ENCODE assay signal across 29 cellular contexts in genomic region chr9:13575558-13575957, GRCh38.
DNase-seq lines count a peak whose midpoint lies in the region; ATAC-seq, FAIRE-seq and TF ChIP-seq lines count a peak whose summit lies in the region.
"Had no signal": no experiment of that assay in that cellular context is flagged by ENCODE, and none has a peak within 500 bp of the region (broad histone marks: within the 10 kb centered on the region; RNA-seq: fewer than 3 reads in every experiment).

No MANE protein-coding gene starts in this region.

- POLR2A ChIA-PET in A673 (lab: Charles Lee; ENCODE audit: low non-redundant PET), result no interaction called here
- POLR2A ChIA-PET in activated CD8-positive, alpha-beta T cell treated with anti-CD3 and anti-CD28 coated beads for 36 hours (lab: Charles Lee), result no interaction called here

- H3K4me1 ChIP-seq in A673 (ENCODE audit: insufficient read depth, low read length, poor library complexity, severe bottlenecking), result no peaks in the 10 kb centered on the region
- peaks cover 1% of the 10 kb centered on the region for H3K4me1 ChIP-seq in astrocyte (ENCODE audit: insufficient read depth, low read length)
- H3K4me1 ChIP-seq in mesodermal cell (ENCODE audit: control insufficient read depth, insufficient read depth, low read length, poor library complexity, severe bottlenecking), result peaks cover 7% of the 10 kb centered on the region
- H3K4me1 ChIP-seq: Peyer's patch, SJSA1, upper lobe of left lung had no signal

- H3K27ac ChIP-seq in A673 (ENCODE audit: low read depth, low read length, poor library complexity, severe bottlenecking) (no peak overlapping the region), astrocyte (ENCODE audit: low read depth, low read length) (no peak overlapping the region), mesodermal cell (ENCODE audit: low read depth, low read length, severe bottlenecking) (peak overlapping the region; percentile 19)
- H3K27ac ChIP-seq: esophagus muscularis mucosa, gastroesophageal sphincter, ovary, Peyer's patch, SJSA1 had no signal

- no peaks in the 10 kb centered on the region for H3K27me3 ChIP-seq in A673 (replicated peaks; ENCODE audit: insufficient read depth, low read depth, low read length, poor library complexity)
- H3K27me3 ChIP-seq in astrocyte (ENCODE audit: insufficient read depth, low read length), result no peaks in the 10 kb centered on the region
- H3K27me3 ChIP-seq: esophagus muscularis mucosa, gastroesophageal sphincter, ovary, Peyer's patch, SJSA1, upper lobe of left lung had no signal

- CTCF ChIA-PET in A673 (lab: Charles Lee), result no interaction called here
- CTCF ChIA-PET in activated CD8-positive, alpha-beta T cell treated with anti-CD3 and anti-CD28 coated beads for 36 hours (lab: Charles Lee), result no interaction called here

- H2AFZ ChIP-seq in astrocyte (ENCODE audit: low read depth, low read length), result no peak overlapping the region

- H4K20me1 ChIP-seq in astrocyte (ENCODE audit: insufficient read depth, low read length), result no peaks in the 10 kb centered on the region

- TF ChIP-seq CTCF in A673 (conservative IDR thresholded peaks at IDR 0.05; ENCODE audit: low read depth, low read length) (no peak), astrocyte (IDR thresholded peaks at IDR 0.05; ENCODE audit: insufficient read depth, low read depth, low read length) (no peak), fibroblast of the aortic adventitia (IDR thresholded peaks at IDR 0.05; ENCODE audit: insufficient read depth, low read length) (no peak), type B pancreatic cell (conservative IDR thresholded peaks at IDR 0.05) (no peak)
- TF ChIP-seq CTCF in activated CD8-positive, alpha-beta T cell treated with anti-CD3 and anti-CD28 coated beads for 36 hours (IDR thresholded peaks at IDR 0.05), result no peak

- H3K9ac ChIP-seq in astrocyte (ENCODE audit: low read length), result no peak overlapping the region

- H3K9me3 ChIP-seq in A673 (ENCODE audit: low read depth, low read length, poor library complexity, severe bottlenecking) (no peaks in the 10 kb centered on the region), astrocyte (ENCODE audit: insufficient read depth, low read depth, low read length) (no peaks in the 10 kb centered on the region), mesodermal cell (ENCODE audit: control insufficient read depth, low read length) (no peaks in the 10 kb centered on the region)
- H3K9me3 ChIP-seq: esophagus muscularis mucosa, gastroesophageal sphincter, ovary, Peyer's patch, SJSA1, upper lobe of left lung had no signal

- WGBS in mesodermal cell (ENCODE audit: insufficient coverage in 2 of 2), 2 experiments, result 100% methylated on average over 1 of the region's 1 CpG; no CpG with 5 or more reads in 1 of the 2 experiments

- DNase-seq in A673 (ENCODE audit: low spot score), result peak; percentile 5
- DNase-seq in astrocyte (ENCODE audit: low read depth), result peak; percentile 21
- peak; percentile 89 for DNase-seq in fibroblast of the aortic adventitia (ENCODE audit: low read depth)
- DNase-seq in NCI-H1092 (lab: John Stamatoyannopoulos, UW), result no peak
- DNase-seq in NCI-H2107 (lab: John Stamatoyannopoulos, UW), result no peak
- DNase-seq in type B pancreatic cell (ENCODE audit: extremely low spot score, unreplicated experiment), result no peak
- no peak for DNase-seq in activated CD8-positive, alpha-beta T cell treated with anti-CD3 and anti-CD28 coated beads for 36 hours
- DNase-seq: activated CD4-positive, alpha-beta memory T cell treated with anti-CD3 and anti-CD28 coated beads for 36 hours; activated naive CD8-positive, alpha-beta T cell treated with anti-CD3 and anti-CD28 coated beads for 36 hours; COR-L47; DMS79; effector memory CD4-positive, alpha-beta T cell; H7; mesenchymal stem cell; naive B cell; NCI-H1694 treated with DMSO at 0.1 percent for 48 hours; NCI-H69; ovary; Peyer's patch; stimulated activated CD8-positive, alpha-beta memory T cell treated with anti-CD3 and anti-CD28 coated beads, Interleukin-4, amount 100 ng/mL, for 48 hours; T-cell; upper lobe of left lung had no signal

- no peak for ATAC-seq in activated CD8-positive, alpha-beta T cell treated with anti-CD3 and anti-CD28 coated beads for 36 hours
- ATAC-seq: activated CD4-positive, CD25-positive, alpha-beta regulatory T cell treated with anti-CD3 and anti-CD28 coated beads, Interleukin-2, amount 50 U/mL, for 24 hours; gastroesophageal sphincter; sciatic nerve; T-cell had no signal

- H3K9me3 Mint-ChIP-seq in astrocyte (ENCODE audit: unreplicated experiment), result no peaks in the 10 kb centered on the region
- H3K9me3 Mint-ChIP-seq in type B pancreatic cell, result peaks cover 4% of the 10 kb centered on the region
- peaks cover 6% of the 10 kb centered on the region for H3K9me3 Mint-ChIP-seq in activated CD8-positive, alpha-beta T cell treated with anti-CD3 and anti-CD28 coated beads for 36 hours
- H3K9me3 Mint-ChIP-seq: activated naive CD8-positive, alpha-beta T cell treated with anti-CD3 and anti-CD28 coated beads for 36 hours had no signal

- no peaks in the 10 kb centered on the region for H3K36me3 Mint-ChIP-seq in astrocyte (ENCODE audit: low read depth, unreplicated experiment)
- H3K36me3 Mint-ChIP-seq in type B pancreatic cell, result no peaks in the 10 kb centered on the region
- H3K36me3 Mint-ChIP-seq in activated CD8-positive, alpha-beta T cell treated with anti-CD3 and anti-CD28 coated beads for 36 hours (ENCODE audit: low read depth), result no peaks in the 10 kb centered on the region
- H3K36me3 Mint-ChIP-seq: activated CD4-positive, alpha-beta memory T cell treated with anti-CD3 and anti-CD28 coated beads for 36 hours; activated naive CD8-positive, alpha-beta T cell treated with anti-CD3 and anti-CD28 coated beads for 36 hours; naive B cell; T-cell had no signal

- BruUV-seq in A673 (replicated peaks; lab: Mats Ljungman, UMichigan), result no TSS peak

- no peaks in the 10 kb centered on the region for H3K36me3 ChIP-seq in A673 (ENCODE audit: insufficient read depth, low read length, poor library complexity, severe bottlenecking)
- H3K36me3 ChIP-seq in astrocyte (ENCODE audit: insufficient read depth, low read length), result no peaks in the 10 kb centered on the region
- H3K36me3 ChIP-seq in mesodermal cell (ENCODE audit: control insufficient read depth, insufficient read depth, low read length), result no peaks in the 10 kb centered on the region
- H3K36me3 ChIP-seq: esophagus muscularis mucosa, gastroesophageal sphincter, ovary, Peyer's patch, SJSA1, upper lobe of left lung had no signal

- H3K4me3 ChIP-seq in A673 (ENCODE audit: low read depth, low read length, poor library complexity, severe bottlenecking) (no peak overlapping the region), astrocyte (ENCODE audit: insufficient read depth, low read depth, low read length) (no peak overlapping the region), fibroblast of the aortic adventitia (ENCODE audit: low read depth, low read length) (no peak overlapping the region), mesodermal cell (ENCODE audit: extremely low read depth, insufficient read depth, low read length, poor library complexity, severe bottlenecking) (no peak overlapping the region)
- H3K4me3 ChIP-seq: esophagus muscularis mucosa, gastroesophageal sphincter, ovary, Peyer's patch, SJSA1, upper lobe of left lung had no signal

- no peaks in the 10 kb centered on the region for H3K79me2 ChIP-seq in astrocyte (ENCODE audit: insufficient read depth, low read length)

- peaks cover 2% of the 10 kb centered on the region for H3K4me1 Mint-ChIP-seq in astrocyte (ENCODE audit: low read depth, unreplicated experiment)
- H3K4me1 Mint-ChIP-seq in type B pancreatic cell (ENCODE audit: unreplicated experiment), result peaks cover 10% of the 10 kb centered on the region
- H3K4me1 Mint-ChIP-seq in activated CD8-positive, alpha-beta T cell treated with anti-CD3 and anti-CD28 coated beads for 36 hours (ENCODE audit: low read depth), result no peaks in the 10 kb centered on the region
- H3K4me1 Mint-ChIP-seq: activated naive CD8-positive, alpha-beta T cell treated with anti-CD3 and anti-CD28 coated beads for 36 hours; naive B cell; T-cell had no signal

- no peak for FAIRE-seq in astrocyte (lab: Jason Lieb, UNC)
- FAIRE-seq: TTC549 had no signal

- intact Hi-C loops in A673 (cut with micrococcal nuclease; ENCODE audit: unreplicated experiment), result no loop called here
- intact Hi-C loops in activated CD8-positive, alpha-beta T cell treated with anti-CD3 and anti-CD28 coated beads for 36 hours (cut with micrococcal nuclease), result no loop called here

- no peak overlapping the region for H3K4me2 ChIP-seq in astrocyte (ENCODE audit: low read length)

- no peak overlapping the region for H3K4me3 Mint-ChIP-seq in astrocyte (ENCODE audit: unreplicated experiment)
- H3K4me3 Mint-ChIP-seq in type B pancreatic cell, result no peak overlapping the region
- no peak overlapping the region for H3K4me3 Mint-ChIP-seq in activated CD8-positive, alpha-beta T cell treated with anti-CD3 and anti-CD28 coated beads for 36 hours
- H3K4me3 Mint-ChIP-seq: activated CD4-positive, alpha-beta memory T cell treated with anti-CD3 and anti-CD28 coated beads for 36 hours; activated naive CD8-positive, alpha-beta T cell treated with anti-CD3 and anti-CD28 coated beads for 36 hours; naive B cell; T-cell had no signal

- H3K27me3 Mint-ChIP-seq in astrocyte (ENCODE audit: low read depth, unreplicated experiment) (no peaks in the 10 kb centered on the region), type B pancreatic cell (no peaks in the 10 kb centered on the region)
- H3K27me3 Mint-ChIP-seq in activated CD8-positive, alpha-beta T cell treated with anti-CD3 and anti-CD28 coated beads for 36 hours, result no peaks in the 10 kb centered on the region
- H3K27me3 Mint-ChIP-seq: activated CD4-positive, alpha-beta memory T cell treated with anti-CD3 and anti-CD28 coated beads for 36 hours; activated naive CD8-positive, alpha-beta T cell treated with anti-CD3 and anti-CD28 coated beads for 36 hours; naive B cell; T-cell had no signal

- H3K27ac Mint-ChIP-seq in astrocyte (ENCODE audit: unreplicated experiment) (no peak overlapping the region), type B pancreatic cell (no peak overlapping the region)
- no peak overlapping the region for H3K27ac Mint-ChIP-seq in activated CD8-positive, alpha-beta T cell treated with anti-CD3 and anti-CD28 coated beads for 36 hours
- H3K27ac Mint-ChIP-seq: activated CD4-positive, alpha-beta memory T cell treated with anti-CD3 and anti-CD28 coated beads for 36 hours; activated naive CD8-positive, alpha-beta T cell treated with anti-CD3 and anti-CD28 coated beads for 36 hours; naive B cell; T-cell had no signal

Comparison
In these comparisons a context has a peak if more than half of its experiments do, and no peak if none do; other contexts are left out.
1. DNase-seq: peak in A673 (single experiment), astrocyte (single experiment) and fibroblast of the aortic adventitia (single experiment); none in NCI-H1092 (single experiment), NCI-H2107 (single experiment), type B pancreatic cell (single experiment) and activated CD8-positive, alpha-beta T cell treated with anti-CD3 and anti-CD28 coated beads for 36 hours (single experiment).